Comparison of ENCODE assay signal across 8 cellular contexts in the genomic region with DNA sequence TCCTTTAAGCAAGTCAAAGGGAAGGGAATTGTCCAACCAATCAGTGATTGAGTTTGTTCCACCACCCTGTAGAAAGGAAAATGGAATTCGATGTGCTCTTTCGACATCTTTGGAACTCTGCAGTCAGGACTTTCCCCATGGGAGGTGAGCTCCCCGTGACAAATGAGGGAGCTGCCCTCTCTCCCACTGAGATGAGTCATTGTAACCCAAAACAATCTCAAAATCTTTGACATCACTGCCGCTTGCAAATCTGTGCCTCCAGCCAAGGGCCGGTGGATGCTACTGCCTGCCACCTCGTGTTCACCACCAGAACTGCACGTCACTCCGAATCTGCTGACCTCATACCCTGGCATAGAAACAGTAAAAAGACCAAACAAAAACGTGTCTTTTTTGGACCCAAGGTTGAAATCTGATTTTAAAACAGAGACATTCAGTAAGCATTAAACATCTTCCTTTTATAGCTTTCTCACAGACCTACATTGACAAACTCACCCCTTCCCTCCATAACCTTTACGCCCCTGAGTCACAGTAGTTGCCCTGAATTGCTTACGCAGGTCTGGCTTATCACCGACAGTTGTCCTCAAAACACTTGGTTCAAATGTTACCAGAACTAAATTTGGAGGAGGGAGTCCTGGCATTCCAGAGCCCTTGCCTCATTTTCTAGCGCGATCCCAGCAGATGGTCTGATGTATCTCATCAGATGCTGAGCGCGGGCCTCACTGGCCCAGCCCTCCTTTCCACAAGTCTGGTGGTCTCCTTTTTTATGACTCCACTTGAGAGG.
DNase-seq lines count a peak whose midpoint lies in the region; ATAC-seq and TF ChIP-seq lines count a peak whose summit lies in the region.

No MANE protein-coding gene starts in this region.

- no peaks in the 10 kb centered on the region for H3K9me3 ChIP-seq in lower lobe of right lung

- intact Hi-C loops in lower lobe of right lung (cut with DNase I): no loop called here

- peak; percentile 95 for ATAC-seq in GM18519 (IDR thresholded peaks at IDR 0.05; ENCODE audit: low FRiP score, unreplicated experiment)
- ATAC-seq in HG03045 (IDR thresholded peaks at IDR 0.05; ENCODE audit: unreplicated experiment): peak; percentile 82
- peak; percentile 90 for ATAC-seq in lower lobe of right lung

- H3K4me1 ChIP-seq in lower lobe of right lung: peaks cover 52% of the 10 kb centered on the region

- no peak overlapping the region for H3K4me3 ChIP-seq in lower lobe of right lung

- DNase-seq in AG09319 (ENCODE audit: extremely low read depth, low read depth) (peak; percentile 97), NCI-H2107 treated with DMSO at 0.1 percent for 48 hours (lab: John Stamatoyannopoulos, UW; ENCODE audit: unreplicated experiment) (peak; percentile 39), ecto neural progenitor cell (ENCODE audit: low spot score) (peak; percentile 82), lower lobe of right lung (peak; percentile 73)
- DNase-seq in activated CD4-positive, alpha-beta T cell treated with anti-CD3 and anti-CD28 coated beads, Interleukin-2, amount 50 U/mL, for 1 hour: peak; percentile 49
- peak; percentile 24 to 72 (median 28) for DNase-seq in stimulated activated CD4-positive, alpha-beta T cell treated with anti-CD3 and anti-CD28 coated beads, TNF-alpha, amount 100 ng/mL, for 24 hours (ENCODE audit: low read depth in 3 of 3)

- peak overlapping the region; percentile 67 for H3K27ac ChIP-seq in lower lobe of right lung

- H3K27me3 ChIP-seq in lower lobe of right lung (ENCODE audit: low read depth): no peaks in the 10 kb centered on the region

- peak; percentile 96 for TF ChIP-seq CTCF in AG09319 (IDR thresholded peaks at IDR 0.05; ENCODE audit: low read depth, low read length)
- TF ChIP-seq CTCF in lower lobe of right lung (IDR thresholded peaks at IDR 0.05): peak; percentile 88

- H3K36me3 ChIP-seq in lower lobe of right lung: no peaks in the 10 kb centered on the region

Comparison
In these comparisons a context has a peak if more than half of its experiments do, and no peak if none do; other contexts are left out.
1. DNase-seq: peak in every context shown above with its lines; median percentile 97 in AG09319; 82 in ecto neural progenitor cell; 73 in lower lobe of right lung; 49 in activated CD4-positive, alpha-beta T cell treated with anti-CD3 and anti-CD28 coated beads, Interleukin-2, amount 50 U/mL, for 1 hour; 39 in NCI-H2107 treated with DMSO at 0.1 percent for 48 hours; 28 in stimulated activated CD4-positive, alpha-beta T cell treated with anti-CD3 and anti-CD28 coated beads, TNF-alpha, amount 100 ng/mL, for 24 hours.